ENCODE assay signal across 14 cellular contexts in genomic region chr7:112105584-112106540, GRCh38.
"Had no signal": no experiment of that assay in that cellular context is flagged by ENCODE, and none has a peak within 500 bp of the region (broad histone marks: within the 10 kb centered on the region; RNA-seq: fewer than 3 reads in every experiment).

No MANE protein-coding gene starts in this region.

- H3K9me3 Mint-ChIP-seq: naive B cell had no signal

- H3K9me3 ChIP-seq: transverse colon had no signal

- ATAC-seq: stimulated activated naive CD8-positive, alpha-beta T cell treated with anti-CD3 and anti-CD28 coated beads, Interleukin-15, Interleukin-2, amounts not matched to agents 100 U/mL and 50 U/mL, for 24 hours; T-helper 17 cell had no signal

- H3K36me3 ChIP-seq: transverse colon had no signal

- H3K27ac Mint-ChIP-seq: activated naive CD8-positive, alpha-beta T cell; T-helper 17 cell had no signal

- H3K4me3 Mint-ChIP-seq: activated naive CD8-positive, alpha-beta T cell; naive B cell; T-helper 17 cell had no signal

- H3K27ac ChIP-seq: transverse colon had no signal

- DNase-seq: activated CD4-positive, alpha-beta T cell treated with anti-CD3 and anti-CD28 coated beads, Interleukin-2, amount 50 U/mL, for 1 hour; activated CD4-positive, CD25-positive, alpha-beta regulatory T cell; activated CD8-positive, alpha-beta memory T cell treated with anti-CD3 and anti-CD28 coated beads for 24 hours; activated gamma-delta T cell treated with Interleukin-2 at 50 U/mL for 16 hours; amniotic stem cell; erythroblast; naive B cell; nucleus accumbens; small intestine; stimulated activated CD4-positive, alpha-beta T cell treated with anti-CD3 and anti-CD28 coated beads, Interleukin-4, amount 100 ng/mL, for 24 hours; stimulated activated naive CD8-positive, alpha-beta T cell treated with anti-CD3 and anti-CD28 coated beads, Interleukin-15, Interleukin-2, amounts not matched to agents 100 U/mL and 50 U/mL, for 24 hours; T-helper 17 cell; transverse colon had no signal

- H3K36me3 Mint-ChIP-seq: activated naive CD8-positive, alpha-beta T cell had no signal

- H3K27me3 ChIP-seq: transverse colon had no signal

- H3K4me3 ChIP-seq: transverse colon had no signal
